In genomic region chr11:79705648-79706047, GRCh38 we compare ENCODE assay signal across 29 cellular contexts.
"Had no signal": no experiment of that assay in that cellular context is flagged by ENCODE, and none has a peak within 500 bp of the region (broad histone marks: within the 10 kb centered on the region; RNA-seq: fewer than 3 reads in every experiment).

No MANE protein-coding gene starts in this region.

- H3K27me3 ChIP-seq: colonic mucosa, esophagus squamous epithelium, gastrocnemius medialis, heart right ventricle had no signal

- H3K4me3 ChIP-seq: colonic mucosa, esophagus squamous epithelium, gastrocnemius medialis, heart right ventricle, left ventricle myocardium inferior, lower lobe of right lung, mucosa of descending colon had no signal

- DNase-seq: colonic mucosa; cortex of kidney; effector CD8-positive, alpha-beta T cell; effector memory CD8-positive, alpha-beta T cell; endodermal cell; erythroblast; esophagus squamous epithelium; foreskin fibroblast; gastrocnemius medialis; glutamatergic neuron; head of caudate nucleus; heart right ventricle; hippocampal formation; kidney glomerular epithelial cell; left colon; left ventricle myocardium inferior; lower lobe of right lung; mesenchymal stem cell; mucosa of descending colon; naive B cell; naive thymus-derived CD8-positive, alpha-beta T cell had no signal

- FAIRE-seq: endometrium, islet of Langerhans, keratinocyte had no signal

- H3K9me3 ChIP-seq: colonic mucosa, gastrocnemius medialis had no signal

- H3K4me3 Mint-ChIP-seq: dendritic cell treated with granulocyte-macrophage colony-stimulating factor and Interleukin-4, amounts not matched to agents 40 ng/mL and 50 ng/mL, for 4 days; effector memory CD8-positive, alpha-beta T cell; endodermal cell; mesothelial cell of epicardium; naive B cell; naive thymus-derived CD8-positive, alpha-beta T cell had no signal

- H3K27ac Mint-ChIP-seq: dendritic cell treated with granulocyte-macrophage colony-stimulating factor and Interleukin-4, amounts not matched to agents 40 ng/mL and 50 ng/mL, for 4 days; effector memory CD8-positive, alpha-beta T cell; endodermal cell; mesothelial cell of epicardium; naive B cell; naive thymus-derived CD8-positive, alpha-beta T cell had no signal

- H3K27ac ChIP-seq: colonic mucosa, epithelial cell of prostate, esophagus squamous epithelium, gastrocnemius medialis, heart right ventricle, left ventricle myocardium inferior, lower lobe of right lung had no signal

- H3K36me3 ChIP-seq: colonic mucosa, esophagus squamous epithelium, gastrocnemius medialis, heart right ventricle, left ventricle myocardium inferior, lower lobe of right lung had no signal

- ATAC-seq: effector memory CD8-positive, alpha-beta T cell; esophagus mucosa; gastrocnemius medialis; heart right ventricle; left colon; left lobe of liver; lower lobe of right lung; mucosa of descending colon; naive thymus-derived CD8-positive, alpha-beta T cell had no signal

- H3K4me1 ChIP-seq: colonic mucosa, esophagus squamous epithelium, gastrocnemius medialis, heart right ventricle, left ventricle myocardium inferior, lower lobe of right lung had no signal

- H3K27me3 Mint-ChIP-seq: dendritic cell treated with granulocyte-macrophage colony-stimulating factor and Interleukin-4, amounts not matched to agents 40 ng/mL and 50 ng/mL, for 4 days; effector memory CD8-positive, alpha-beta T cell; naive B cell; naive thymus-derived CD8-positive, alpha-beta T cell had no signal

- H3K4me1 Mint-ChIP-seq: mesothelial cell of epicardium; naive B cell; naive thymus-derived CD8-positive, alpha-beta T cell had no signal
